13 cellular contexts compared by ENCODE assay signal in genomic region chr6:139990865-139991264, GRCh38.
DNase-seq lines count a peak whose midpoint lies in the region; ATAC-seq and TF ChIP-seq lines count a peak whose summit lies in the region.
"Had no signal": no experiment of that assay in that cellular context is flagged by ENCODE, and none has a peak within 500 bp of the region (broad histone marks: within the 10 kb centered on the region; RNA-seq: fewer than 3 reads in every experiment).

No MANE protein-coding gene starts in this region.

- H2AK5ac ChIP-seq in neuronal stem cell (ENCODE audit: low read depth, low read length), result no peak overlapping the region

- H3K14ac ChIP-seq in neuronal stem cell (ENCODE audit: low read length), result no peak overlapping the region

- no peaks in the 10 kb centered on the region for H3K79me1 ChIP-seq in neuronal stem cell (ENCODE audit: low read depth, low read length)

- H2BK15ac ChIP-seq in neuronal stem cell (ENCODE audit: low read length), result no peak overlapping the region

- no peaks in the 10 kb centered on the region for H3K9me3 Mint-ChIP-seq in effector memory CD8-positive, alpha-beta T cell

- H3K36me3 ChIP-seq in left ventricle myocardium inferior (no peaks in the 10 kb centered on the region), neuronal stem cell (replicated peaks in 1 of 2; ENCODE audit: control insufficient read depth in 2 of 2, insufficient read depth in 2 of 2, low read length in 2 of 2) (no peaks in the 10 kb centered on the region)

- H3K4me1 ChIP-seq in left ventricle myocardium inferior, result peaks cover 10% of the 10 kb centered on the region
- H3K4me1 ChIP-seq in neuronal stem cell (ENCODE audit: control insufficient read depth in 2 of 2, insufficient read depth in 1 of 2, low read depth in 1 of 2, low read length in 2 of 2), result no peaks in the 10 kb centered on the region
- H3K4me1 ChIP-seq: A549 had no signal

- H3K4ac ChIP-seq in neuronal stem cell (ENCODE audit: low read length), result no peak overlapping the region

- no peak overlapping the region for H3K27ac Mint-ChIP-seq in effector memory CD8-positive, alpha-beta T cell

- no peaks in the 10 kb centered on the region for H3K4me1 Mint-ChIP-seq in effector memory CD8-positive, alpha-beta T cell (ENCODE audit: low read depth in 2 of 2)

- no peak overlapping the region for H2BK12ac ChIP-seq in neuronal stem cell (ENCODE audit: low read length)

- intact Hi-C loops in left ventricle myocardium inferior (cut with micrococcal nuclease), result no loop called here

- DNase-seq in AG08395 (ENCODE audit: low spot score) (peak; percentile 7), astrocyte of the hippocampus (ENCODE audit: low read depth, low spot score) (peak; percentile 32), left ventricle myocardium inferior (no peak), neuronal stem cell (ENCODE audit: low spot score) (no peak), C1 segment of cervical spinal cord (lab: John Stamatoyannopoulos, UW) (no peak)
- DNase-seq in activated CD8-positive, alpha-beta memory T cell treated with anti-CD3 and anti-CD28 coated beads, Interleukin-2, amount 50 U/mL, for 48 hours, result no peak
- no peak for DNase-seq in effector memory CD8-positive, alpha-beta T cell
- DNase-seq: activated CD4-positive, alpha-beta T cell treated with anti-CD3 and anti-CD28 coated beads, Interleukin-2, amount 50 U/mL, for 1 hour; activated gamma-delta T cell treated with Interleukin-2 at 50 U/mL for 16 hours; NCI-H1105 treated with DMSO at 0.1 percent for 48 hours; NCI-H69 had no signal

- no peak overlapping the region for H3K18ac ChIP-seq in neuronal stem cell (ENCODE audit: low read length)

- H2BK5ac ChIP-seq in neuronal stem cell (ENCODE audit: low read length), result no peak overlapping the region

- WGBS in neuronal stem cell (ENCODE audit: extremely low coverage in 2 of 2, insufficient read length in 2 of 2, insufficient replicate concordance in 1 of 2), 2 donors, result no CpG with 5 or more reads among the region's 5 CpGs

- H3K9me3 ChIP-seq in left ventricle myocardium inferior (replicated peaks) (no peaks in the 10 kb centered on the region), neuronal stem cell (replicated peaks in 1 of 2; ENCODE audit: control insufficient read depth in 2 of 2, insufficient read depth in 1 of 2, low read depth in 1 of 2, low read length in 2 of 2) (peaks cover 3 to 8% of the 10 kb centered on the region in 2 donors)
- H3K9me3 ChIP-seq: A549 had no signal

- H3K27me3 ChIP-seq in left ventricle myocardium inferior (ENCODE audit: low read depth) (no peaks in the 10 kb centered on the region), neuronal stem cell (ENCODE audit: control insufficient read depth in 3 of 3, insufficient read depth in 3 of 3, low read depth in 1 of 3, low read length in 3 of 3) (no peaks in the 10 kb centered on the region)

- H3K9ac ChIP-seq in neuronal stem cell (ENCODE audit: low read depth, low read length, poor library complexity), result no peak overlapping the region

- no peak overlapping the region for H3K23ac ChIP-seq in neuronal stem cell (ENCODE audit: low read depth, low read length, poor library complexity)

- peak overlapping the region; percentile 26 for H2AFZ ChIP-seq in neuronal stem cell (ENCODE audit: low read length)

- no peak overlapping the region for H2BK120ac ChIP-seq in neuronal stem cell (ENCODE audit: low read depth, low read length)

- TF ChIP-seq CTCF in left ventricle myocardium inferior (IDR thresholded peaks at IDR 0.05; ENCODE audit: borderline replicate concordance), result no peak

- no peak overlapping the region for H4K91ac ChIP-seq in neuronal stem cell (ENCODE audit: low read depth, low read length, poor library complexity)

- H4K8ac ChIP-seq in neuronal stem cell (ENCODE audit: low read depth, low read length), result no peak overlapping the region

- H3K4me2 ChIP-seq in neuronal stem cell (ENCODE audit: insufficient read depth, low read length, poor library complexity, severe bottlenecking), result no peak overlapping the region
- H3K4me2 ChIP-seq: A549 had no signal

- no peak overlapping the region for H3K4me3 Mint-ChIP-seq in effector memory CD8-positive, alpha-beta T cell

- H3K4me3 ChIP-seq in left ventricle myocardium inferior, result no peak overlapping the region
- no peak overlapping the region for H3K4me3 ChIP-seq in neuronal stem cell (ENCODE audit: low read length in 2 of 2)
- H3K4me3 ChIP-seq: A549 had no signal

- H3K27me3 Mint-ChIP-seq in effector memory CD8-positive, alpha-beta T cell, result peaks cover 6 to 7% of the 10 kb centered on the region in 2 donors

- no peaks in the 10 kb centered on the region for H3K36me3 Mint-ChIP-seq in effector memory CD8-positive, alpha-beta T cell (ENCODE audit: insufficient read depth)

- ATAC-seq in effector memory CD8-positive, alpha-beta T cell (replicated peaks), result no peak
- ATAC-seq in GM18498 (IDR thresholded peaks at IDR 0.05; ENCODE audit: unreplicated experiment), result no peak
- ATAC-seq: A549 had no signal

- peak overlapping the region; percentile 18 for H3K27ac ChIP-seq in left ventricle myocardium inferior (replicated peaks)
- no peak overlapping the region for H3K27ac ChIP-seq in neuronal stem cell (replicated peaks; ENCODE audit: low read length)
- H3K27ac ChIP-seq: A549 had no signal

Comparison
In these comparisons a context has a peak if more than half of its experiments do, and no peak if none do; other contexts are left out.
1. DNase-seq: peak in AG08395 (single experiment) and astrocyte of the hippocampus (single experiment); none in left ventricle myocardium inferior (single experiment), neuronal stem cell (single experiment), C1 segment of cervical spinal cord (0 of 14), activated CD8-positive, alpha-beta memory T cell treated with anti-CD3 and anti-CD28 coated beads, Interleukin-2, amount 50 U/mL, for 48 hours (single experiment) and effector memory CD8-positive, alpha-beta T cell (0 of 3).